1 cellular context compared by ENCODE assay signal in the genomic region with DNA sequence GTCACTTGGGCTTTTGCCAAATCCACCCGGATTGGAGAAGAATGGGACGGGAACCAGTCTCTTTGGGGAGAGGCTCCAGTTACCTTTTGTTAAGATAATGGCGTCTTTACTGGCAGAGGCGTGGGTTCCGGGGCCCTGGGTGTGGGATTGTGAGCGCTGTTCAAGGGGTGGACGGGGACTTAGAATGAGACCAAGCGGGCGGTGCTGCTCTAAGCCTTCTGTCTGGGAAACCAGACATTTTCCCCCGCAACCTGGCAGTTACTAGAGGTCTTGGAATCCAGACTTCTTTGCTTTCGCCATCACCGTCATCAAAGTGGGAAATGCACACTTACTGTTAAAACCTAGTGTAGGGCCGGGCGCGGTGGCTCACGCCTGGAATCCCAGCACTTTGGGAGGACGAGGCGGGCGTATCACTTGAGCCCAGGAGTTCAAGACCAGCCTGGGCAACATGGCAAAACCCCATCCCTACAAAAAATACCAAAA.
TF ChIP-seq lines count a peak whose summit lies in the region.

No MANE protein-coding gene starts in this region.

TF ChIP-seq in HEK293, 187 proteins besides CTCF, POLR2A, EP300 and RAD21 (continued from another document and continues in another):
- TF ChIP-seq, protein P1, sequence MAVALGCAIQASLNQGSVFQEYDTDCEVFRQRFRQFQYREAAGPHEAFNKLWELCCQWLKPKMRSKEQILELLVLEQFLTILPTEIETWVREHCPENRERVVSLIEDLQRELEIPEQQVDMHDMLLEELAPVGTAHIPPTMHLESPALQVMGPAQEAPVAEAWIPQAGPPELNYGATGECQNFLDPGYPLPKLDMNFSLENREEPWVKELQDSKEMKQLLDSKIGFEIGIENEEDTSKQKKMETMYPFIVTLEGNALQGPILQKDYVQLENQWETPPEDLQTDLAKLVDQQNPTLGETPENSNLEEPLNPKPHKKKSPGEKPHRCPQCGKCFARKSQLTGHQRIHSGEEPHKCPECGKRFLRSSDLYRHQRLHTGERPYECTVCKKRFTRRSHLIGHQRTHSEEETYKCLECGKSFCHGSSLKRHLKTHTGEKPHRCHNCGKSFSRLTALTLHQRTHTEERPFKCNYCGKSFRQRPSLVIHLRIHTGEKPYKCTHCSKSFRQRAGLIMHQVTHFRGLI (tag by site-specific recombination; IDR thresholded peaks at IDR 0.05): no peak
- TF ChIP-seq ZSCAN30 (tag by site-specific recombination; IDR thresholded peaks at IDR 0.05) (no peak; the same call in 1 of the 2 replicates), MZF1 (tag by site-specific recombination; IDR thresholded peaks at IDR 0.05; ENCODE audit: borderline replicate concordance) (no peak), ZNF561 (tag by site-specific recombination; IDR thresholded peaks at IDR 0.05; ENCODE audit: borderline replicate concordance) (no peak), ZNF501 (tag by site-specific recombination; IDR thresholded peaks at IDR 0.05) (0 out of 2 replicates have a peak, but pooled peaks have one; percentile 55), ZNF221 (tag by site-specific recombination; IDR thresholded peaks at IDR 0.05; ENCODE audit: borderline replicate concordance) (no peak), ZFP69B (tag by site-specific recombination; IDR thresholded peaks at IDR 0.05) (peak; percentile 38; the same call in 1 of the 2 replicates), GLI2 (tag by site-specific recombination; IDR thresholded peaks at IDR 0.05; ENCODE audit: borderline replicate concordance, low read depth) (no peak), ZFP37 (tag by site-specific recombination; IDR thresholded peaks at IDR 0.05) (0 out of 2 replicates have a peak, but pooled peaks have one; percentile 32), ZFHX2 (tag by site-specific recombination; conservative IDR thresholded peaks at IDR 0.05) (peak; percentile 50; the same call in 1 of the 2 replicates), SP7 (tag by site-specific recombination; IDR thresholded peaks at IDR 0.05) (peak; percentile 6; the same call in 1 of the 2 replicates), YY1 (tag by site-specific recombination; IDR thresholded peaks at IDR 0.05) (peak; percentile 81), ZBTB1 (tag by site-specific recombination; IDR thresholded peaks at IDR 0.05) (no peak), ZNF239 (tag by site-specific recombination; IDR thresholded peaks at IDR 0.05) (no peak), ZSCAN23 (tag by site-specific recombination; IDR thresholded peaks at IDR 0.05) (0 out of 2 replicates have a peak, but pooled peaks have one; percentile 14), MYNN (tag by site-specific recombination; IDR thresholded peaks at IDR 0.05; ENCODE audit: borderline replicate concordance) (no peak), ZBTB48 (tag by site-specific recombination; IDR thresholded peaks at IDR 0.05) (peak; percentile 41), HOXA7 (CRISPR knock-in tag; IDR thresholded peaks at IDR 0.05; ENCODE audit: borderline replicate concordance) (no peak), ZBTB17 (tag by site-specific recombination; IDR thresholded peaks at IDR 0.05) (peak; percentile 0), ZBTB8A (tag by site-specific recombination; IDR thresholded peaks at IDR 0.05) (peak; percentile 62; the same call in 1 of the 2 replicates), ZNF211 (tag by site-specific recombination; IDR thresholded peaks at IDR 0.05; ENCODE audit: low read depth) (no peak)
- TF ChIP-seq, protein P2, sequence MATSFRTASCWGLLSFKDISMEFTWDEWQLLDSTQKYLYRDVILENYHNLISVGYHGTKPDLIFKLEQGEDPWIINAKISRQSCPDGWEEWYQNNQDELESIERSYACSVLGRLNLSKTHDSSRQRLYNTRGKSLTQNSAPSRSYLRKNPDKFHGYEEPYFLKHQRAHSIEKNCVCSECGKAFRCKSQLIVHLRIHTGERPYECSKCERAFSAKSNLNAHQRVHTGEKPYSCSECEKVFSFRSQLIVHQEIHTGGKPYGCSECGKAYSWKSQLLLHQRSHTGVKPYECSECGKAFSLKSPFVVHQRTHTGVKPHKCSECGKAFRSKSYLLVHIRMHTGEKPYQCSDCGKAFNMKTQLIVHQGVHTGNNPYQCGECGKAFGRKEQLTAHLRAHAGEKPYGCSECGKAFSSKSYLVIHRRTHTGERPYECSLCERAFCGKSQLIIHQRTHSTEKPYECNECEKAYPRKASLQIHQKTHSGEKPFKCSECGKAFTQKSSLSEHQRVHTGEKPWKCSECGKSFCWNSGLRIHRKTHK (tag by site-specific recombination; IDR thresholded peaks at IDR 0.05): no peak
- TF ChIP-seq, protein P3, sequence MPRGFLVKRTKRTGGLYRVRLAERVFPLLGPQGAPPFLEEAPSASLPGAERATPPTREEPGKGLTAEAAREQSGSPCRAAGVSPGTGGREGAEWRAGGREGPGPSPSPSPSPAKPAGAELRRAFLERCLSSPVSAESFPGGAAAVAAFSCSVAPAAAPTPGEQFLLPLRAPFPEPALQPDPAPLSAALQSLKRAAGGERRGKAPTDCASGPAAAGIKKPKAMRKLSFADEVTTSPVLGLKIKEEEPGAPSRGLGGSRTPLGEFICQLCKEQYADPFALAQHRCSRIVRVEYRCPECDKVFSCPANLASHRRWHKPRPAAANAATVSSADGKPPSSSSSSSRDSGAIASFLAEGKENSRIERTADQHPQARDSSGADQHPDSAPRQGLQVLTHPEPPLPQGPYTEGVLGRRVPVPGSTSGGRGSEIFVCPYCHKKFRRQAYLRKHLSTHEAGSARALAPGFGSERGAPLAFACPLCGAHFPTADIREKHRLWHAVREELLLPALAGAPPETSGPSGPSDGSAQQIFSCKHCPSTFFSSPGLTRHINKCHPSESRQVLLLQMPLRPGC (tag by site-specific recombination; IDR thresholded peaks at IDR 0.05): 0 out of 2 replicates have a peak, but pooled peaks have one; percentile 19
- TF ChIP-seq, protein P4, sequence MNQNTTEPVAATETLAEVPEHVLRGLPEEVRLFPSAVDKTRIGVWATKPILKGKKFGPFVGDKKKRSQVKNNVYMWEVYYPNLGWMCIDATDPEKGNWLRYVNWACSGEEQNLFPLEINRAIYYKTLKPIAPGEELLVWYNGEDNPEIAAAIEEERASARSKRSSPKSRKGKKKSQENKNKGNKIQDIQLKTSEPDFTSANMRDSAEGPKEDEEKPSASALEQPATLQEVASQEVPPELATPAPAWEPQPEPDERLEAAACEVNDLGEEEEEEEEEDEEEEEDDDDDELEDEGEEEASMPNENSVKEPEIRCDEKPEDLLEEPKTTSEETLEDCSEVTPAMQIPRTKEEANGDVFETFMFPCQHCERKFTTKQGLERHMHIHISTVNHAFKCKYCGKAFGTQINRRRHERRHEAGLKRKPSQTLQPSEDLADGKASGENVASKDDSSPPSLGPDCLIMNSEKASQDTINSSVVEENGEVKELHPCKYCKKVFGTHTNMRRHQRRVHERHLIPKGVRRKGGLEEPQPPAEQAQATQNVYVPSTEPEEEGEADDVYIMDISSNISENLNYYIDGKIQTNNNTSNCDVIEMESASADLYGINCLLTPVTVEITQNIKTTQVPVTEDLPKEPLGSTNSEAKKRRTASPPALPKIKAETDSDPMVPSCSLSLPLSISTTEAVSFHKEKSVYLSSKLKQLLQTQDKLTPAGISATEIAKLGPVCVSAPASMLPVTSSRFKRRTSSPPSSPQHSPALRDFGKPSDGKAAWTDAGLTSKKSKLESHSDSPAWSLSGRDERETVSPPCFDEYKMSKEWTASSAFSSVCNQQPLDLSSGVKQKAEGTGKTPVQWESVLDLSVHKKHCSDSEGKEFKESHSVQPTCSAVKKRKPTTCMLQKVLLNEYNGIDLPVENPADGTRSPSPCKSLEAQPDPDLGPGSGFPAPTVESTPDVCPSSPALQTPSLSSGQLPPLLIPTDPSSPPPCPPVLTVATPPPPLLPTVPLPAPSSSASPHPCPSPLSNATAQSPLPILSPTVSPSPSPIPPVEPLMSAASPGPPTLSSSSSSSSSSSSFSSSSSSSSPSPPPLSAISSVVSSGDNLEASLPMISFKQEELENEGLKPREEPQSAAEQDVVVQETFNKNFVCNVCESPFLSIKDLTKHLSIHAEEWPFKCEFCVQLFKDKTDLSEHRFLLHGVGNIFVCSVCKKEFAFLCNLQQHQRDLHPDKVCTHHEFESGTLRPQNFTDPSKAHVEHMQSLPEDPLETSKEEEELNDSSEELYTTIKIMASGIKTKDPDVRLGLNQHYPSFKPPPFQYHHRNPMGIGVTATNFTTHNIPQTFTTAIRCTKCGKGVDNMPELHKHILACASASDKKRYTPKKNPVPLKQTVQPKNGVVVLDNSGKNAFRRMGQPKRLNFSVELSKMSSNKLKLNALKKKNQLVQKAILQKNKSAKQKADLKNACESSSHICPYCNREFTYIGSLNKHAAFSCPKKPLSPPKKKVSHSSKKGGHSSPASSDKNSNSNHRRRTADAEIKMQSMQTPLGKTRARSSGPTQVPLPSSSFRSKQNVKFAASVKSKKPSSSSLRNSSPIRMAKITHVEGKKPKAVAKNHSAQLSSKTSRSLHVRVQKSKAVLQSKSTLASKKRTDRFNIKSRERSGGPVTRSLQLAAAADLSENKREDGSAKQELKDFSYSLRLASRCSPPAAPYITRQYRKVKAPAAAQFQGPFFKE (tag by site-specific recombination; IDR thresholded peaks at IDR 0.05; ENCODE audit: borderline replicate concordance): 0 out of 2 replicates have a peak, but pooled peaks have one; percentile 57
- TF ChIP-seq, protein P5, sequence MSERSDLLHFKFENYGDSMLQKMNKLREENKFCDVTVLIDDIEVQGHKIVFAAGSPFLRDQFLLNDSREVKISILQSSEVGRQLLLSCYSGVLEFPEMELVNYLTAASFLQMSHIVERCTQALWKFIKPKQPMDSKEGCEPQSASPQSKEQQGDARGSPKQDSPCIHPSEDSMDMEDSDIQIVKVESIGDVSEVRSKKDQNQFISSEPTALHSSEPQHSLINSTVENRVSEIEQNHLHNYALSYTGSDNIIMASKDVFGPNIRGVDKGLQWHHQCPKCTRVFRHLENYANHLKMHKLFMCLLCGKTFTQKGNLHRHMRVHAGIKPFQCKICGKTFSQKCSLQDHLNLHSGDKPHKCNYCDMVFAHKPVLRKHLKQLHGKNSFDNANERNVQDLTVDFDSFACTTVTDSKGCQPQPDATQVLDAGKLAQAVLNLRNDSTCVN (tag by site-specific recombination; optimal IDR thresholded peaks at IDR 0.05): peak; percentile 11
- TF ChIP-seq, protein P6, sequence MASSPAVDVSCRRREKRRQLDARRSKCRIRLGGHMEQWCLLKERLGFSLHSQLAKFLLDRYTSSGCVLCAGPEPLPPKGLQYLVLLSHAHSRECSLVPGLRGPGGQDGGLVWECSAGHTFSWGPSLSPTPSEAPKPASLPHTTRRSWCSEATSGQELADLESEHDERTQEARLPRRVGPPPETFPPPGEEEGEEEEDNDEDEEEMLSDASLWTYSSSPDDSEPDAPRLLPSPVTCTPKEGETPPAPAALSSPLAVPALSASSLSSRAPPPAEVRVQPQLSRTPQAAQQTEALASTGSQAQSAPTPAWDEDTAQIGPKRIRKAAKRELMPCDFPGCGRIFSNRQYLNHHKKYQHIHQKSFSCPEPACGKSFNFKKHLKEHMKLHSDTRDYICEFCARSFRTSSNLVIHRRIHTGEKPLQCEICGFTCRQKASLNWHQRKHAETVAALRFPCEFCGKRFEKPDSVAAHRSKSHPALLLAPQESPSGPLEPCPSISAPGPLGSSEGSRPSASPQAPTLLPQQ (tag by site-specific recombination; IDR thresholded peaks at IDR 0.05): no peak
- TF ChIP-seq, protein P7, sequence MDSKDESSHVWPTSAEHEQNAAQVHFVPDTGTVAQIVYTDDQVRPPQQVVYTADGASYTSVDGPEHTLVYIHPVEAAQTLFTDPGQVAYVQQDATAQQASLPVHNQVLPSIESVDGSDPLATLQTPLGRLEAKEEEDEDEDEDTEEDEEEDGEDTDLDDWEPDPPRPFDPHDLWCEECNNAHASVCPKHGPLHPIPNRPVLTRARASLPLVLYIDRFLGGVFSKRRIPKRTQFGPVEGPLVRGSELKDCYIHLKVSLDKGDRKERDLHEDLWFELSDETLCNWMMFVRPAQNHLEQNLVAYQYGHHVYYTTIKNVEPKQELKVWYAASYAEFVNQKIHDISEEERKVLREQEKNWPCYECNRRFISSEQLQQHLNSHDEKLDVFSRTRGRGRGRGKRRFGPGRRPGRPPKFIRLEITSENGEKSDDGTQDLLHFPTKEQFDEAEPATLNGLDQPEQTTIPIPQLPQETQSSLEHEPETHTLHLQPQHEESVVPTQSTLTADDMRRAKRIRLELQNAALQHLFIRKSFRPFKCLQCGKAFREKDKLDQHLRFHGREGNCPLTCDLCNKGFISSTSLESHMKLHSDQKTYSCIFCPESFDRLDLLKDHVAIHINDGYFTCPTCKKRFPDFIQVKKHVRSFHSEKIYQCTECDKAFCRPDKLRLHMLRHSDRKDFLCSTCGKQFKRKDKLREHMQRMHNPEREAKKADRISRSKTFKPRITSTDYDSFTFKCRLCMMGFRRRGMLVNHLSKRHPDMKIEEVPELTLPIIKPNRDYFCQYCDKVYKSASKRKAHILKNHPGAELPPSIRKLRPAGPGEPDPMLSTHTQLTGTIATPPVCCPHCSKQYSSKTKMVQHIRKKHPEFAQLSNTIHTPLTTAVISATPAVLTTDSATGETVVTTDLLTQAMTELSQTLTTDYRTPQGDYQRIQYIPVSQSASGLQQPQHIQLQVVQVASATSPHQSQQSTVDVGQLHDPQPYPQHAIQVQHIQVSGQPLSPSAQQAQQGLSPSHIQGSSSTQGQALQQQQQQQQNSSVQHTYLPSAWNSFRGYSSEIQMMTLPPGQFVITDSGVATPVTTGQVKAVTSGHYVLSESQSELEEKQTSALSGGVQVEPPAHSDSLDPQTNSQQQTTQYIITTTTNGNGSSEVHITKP (tag by site-specific recombination; IDR thresholded peaks at IDR 0.05): peak; percentile 58
- TF ChIP-seq, protein P8, sequence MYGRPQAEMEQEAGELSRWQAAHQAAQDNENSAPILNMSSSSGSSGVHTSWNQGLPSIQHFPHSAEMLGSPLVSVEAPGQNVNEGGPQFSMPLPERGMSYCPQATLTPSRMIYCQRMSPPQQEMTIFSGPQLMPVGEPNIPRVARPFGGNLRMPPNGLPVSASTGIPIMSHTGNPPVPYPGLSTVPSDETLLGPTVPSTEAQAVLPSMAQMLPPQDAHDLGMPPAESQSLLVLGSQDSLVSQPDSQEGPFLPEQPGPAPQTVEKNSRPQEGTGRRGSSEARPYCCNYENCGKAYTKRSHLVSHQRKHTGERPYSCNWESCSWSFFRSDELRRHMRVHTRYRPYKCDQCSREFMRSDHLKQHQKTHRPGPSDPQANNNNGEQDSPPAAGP (tag by site-specific recombination; IDR thresholded peaks at IDR 0.05): peak; percentile 31
- TF ChIP-seq, protein P9, sequence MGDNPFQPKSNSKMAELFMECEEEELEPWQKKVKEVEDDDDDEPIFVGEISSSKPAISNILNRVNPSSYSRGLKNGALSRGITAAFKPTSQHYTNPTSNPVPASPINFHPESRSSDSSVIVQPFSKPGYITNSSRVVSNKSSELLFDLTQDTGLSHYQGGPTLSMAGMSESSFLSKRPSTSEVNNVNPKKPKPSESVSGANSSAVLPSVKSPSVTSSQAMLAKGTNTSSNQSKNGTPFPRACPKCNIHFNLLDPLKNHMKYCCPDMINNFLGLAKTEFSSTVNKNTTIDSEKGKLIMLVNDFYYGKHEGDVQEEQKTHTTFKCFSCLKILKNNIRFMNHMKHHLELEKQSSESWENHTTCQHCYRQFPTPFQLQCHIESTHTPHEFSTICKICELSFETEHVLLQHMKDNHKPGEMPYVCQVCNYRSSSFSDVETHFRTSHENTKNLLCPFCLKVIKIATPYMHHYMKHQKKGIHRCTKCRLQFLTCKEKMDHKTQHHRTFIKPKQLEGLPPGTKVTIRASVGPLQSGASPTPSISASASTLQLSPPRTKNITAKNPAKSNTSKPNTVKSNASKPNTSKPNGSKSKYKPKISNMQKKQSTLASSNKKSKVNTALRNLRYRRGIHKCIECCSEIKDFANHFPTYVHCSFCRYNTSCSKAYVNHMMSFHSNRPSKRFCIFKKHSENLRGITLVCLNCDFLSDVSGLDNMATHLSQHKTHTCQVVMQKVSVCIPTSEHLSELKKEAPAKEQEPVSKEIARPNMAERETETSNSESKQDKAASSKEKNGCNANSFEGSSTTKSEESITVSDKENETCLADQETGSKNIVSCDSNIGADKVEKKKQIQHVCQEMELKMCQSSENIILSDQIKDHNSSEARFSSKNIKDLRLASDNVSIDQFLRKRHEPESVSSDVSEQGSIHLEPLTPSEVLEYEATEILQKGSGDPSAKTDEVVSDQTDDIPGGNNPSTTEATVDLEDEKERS (tag by site-specific recombination; IDR thresholded peaks at IDR 0.05): no peak
